1 cellular context compared by ENCODE assay signal in the genomic region with DNA sequence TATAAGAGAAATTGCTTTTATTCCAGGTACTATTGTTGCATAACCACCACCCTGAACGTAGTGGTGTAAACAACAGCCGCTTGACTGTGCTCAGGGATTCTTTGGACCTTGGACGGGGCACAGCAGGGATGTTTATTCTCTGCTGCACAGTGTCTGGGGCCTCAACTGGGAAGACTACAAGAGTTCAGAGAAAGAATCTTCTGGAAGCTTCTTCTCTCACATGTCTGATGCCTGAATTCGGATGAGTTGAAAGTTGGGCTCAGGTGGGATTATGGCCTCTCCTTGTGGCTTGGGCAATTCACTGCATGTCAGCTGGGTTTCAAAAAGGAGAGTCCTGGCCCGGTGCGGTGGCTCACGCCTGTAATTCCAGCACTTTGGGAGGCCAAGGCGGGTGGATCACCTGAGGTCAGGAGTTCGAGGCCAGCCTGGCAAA.
TF ChIP-seq lines count a peak whose summit lies in the region.

No MANE protein-coding gene starts in this region.

TF ChIP-seq in HepG2, 621 proteins besides CTCF, POLR2A, EP300 and RAD21 (continued from another document and continues in another):
- TF ChIP-seq GATAD1 (CRISPR knock-in tag; IDR thresholded peaks at IDR 0.05) (0 out of 2 replicates have a peak, but pooled peaks have one; percentile 26), ZNF788 (CRISPR knock-in tag; IDR thresholded peaks at IDR 0.05; ENCODE audit: borderline replicate concordance) (no peak), HNRNPL (IDR thresholded peaks at IDR 0.05; ENCODE audit: low read depth, low read length) (no peak), SIX1 (CRISPR knock-in tag; IDR thresholded peaks at IDR 0.05; ENCODE audit: borderline replicate concordance) (no peak), ZSCAN31 (CRISPR knock-in tag; IDR thresholded peaks at IDR 0.05; ENCODE audit: low read depth) (no peak), FOXA1 (IDR thresholded peaks at IDR 0.05) (no peak), FOXA1 (CRISPR knock-in tag; IDR thresholded peaks at IDR 0.05) (peak; percentile 67; the same call in 1 of the 2 replicates), ZNF564 (CRISPR knock-in tag; IDR thresholded peaks at IDR 0.05) (no peak), NFKB2 (CRISPR knock-in tag; IDR thresholded peaks at IDR 0.05; ENCODE audit: borderline replicate concordance) (no peak), ADNP (CRISPR knock-in tag; IDR thresholded peaks at IDR 0.05) (no peak), STAG1 (CRISPR knock-in tag; IDR thresholded peaks at IDR 0.05) (peak; percentile 26; the same call in 1 of the 2 replicates), ZNF382 (CRISPR knock-in tag; IDR thresholded peaks at IDR 0.05; ENCODE audit: borderline replicate concordance) (no peak), RNF2 (conservative IDR thresholded peaks at IDR 0.05; ENCODE audit: low read depth) (no peak), ZNF878 (CRISPR knock-in tag; IDR thresholded peaks at IDR 0.05) (peak; percentile 65; the same call in 1 of the 2 replicates), GATAD2A (CRISPR knock-in tag; IDR thresholded peaks at IDR 0.05) (peak; percentile 67; the same call in 1 of the 2 replicates), ISL2 (CRISPR knock-in tag; IDR thresholded peaks at IDR 0.05) (0 out of 2 replicates have a peak, but pooled peaks have one; percentile 22), SRY (CRISPR knock-in tag; IDR thresholded peaks at IDR 0.05) (no peak), NPAS2 (CRISPR knock-in tag; IDR thresholded peaks at IDR 0.05; ENCODE audit: borderline replicate concordance) (no peak), FOXM1 (CRISPR knock-in tag; IDR thresholded peaks at IDR 0.05) (no peak), POLR2AphosphoS5 (IDR thresholded peaks at IDR 0.05; ENCODE audit: low read depth, low read length) (no peak), HDAC6 (IDR thresholded peaks at IDR 0.05; ENCODE audit: low read depth, low read length) (no peak), DMAP1 (CRISPR knock-in tag; IDR thresholded peaks at IDR 0.05) (0 out of 2 replicates have a peak, but pooled peaks have one; percentile 31), ZFP82 (CRISPR knock-in tag; IDR thresholded peaks at IDR 0.05; ENCODE audit: borderline replicate concordance) (no peak)
- TF ChIP-seq, protein P1, sequence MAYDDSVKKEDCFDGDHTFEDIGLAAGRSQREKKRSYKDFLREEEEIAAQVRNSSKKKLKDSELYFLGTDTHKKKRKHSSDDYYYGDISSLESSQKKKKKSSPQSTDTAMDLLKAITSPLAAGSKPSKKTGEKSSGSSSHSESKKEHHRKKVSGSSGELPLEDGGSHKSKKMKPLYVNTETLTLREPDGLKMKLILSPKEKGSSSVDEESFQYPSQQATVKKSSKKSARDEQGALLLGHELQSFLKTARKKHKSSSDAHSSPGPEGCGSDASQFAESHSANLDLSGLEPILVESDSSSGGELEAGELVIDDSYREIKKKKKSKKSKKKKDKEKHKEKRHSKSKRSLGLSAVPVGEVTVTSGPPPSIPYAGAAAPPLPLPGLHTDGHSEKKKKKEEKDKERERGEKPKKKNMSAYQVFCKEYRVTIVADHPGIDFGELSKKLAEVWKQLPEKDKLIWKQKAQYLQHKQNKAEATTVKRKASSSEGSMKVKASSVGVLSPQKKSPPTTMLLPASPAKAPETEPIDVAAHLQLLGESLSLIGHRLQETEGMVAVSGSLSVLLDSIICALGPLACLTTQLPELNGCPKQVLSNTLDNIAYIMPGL (CRISPR knock-in tag; IDR thresholded peaks at IDR 0.05; ENCODE audit: borderline replicate concordance in 1 of 2, low read depth in 1 of 2) = no peak
- TF ChIP-seq, protein P2, sequence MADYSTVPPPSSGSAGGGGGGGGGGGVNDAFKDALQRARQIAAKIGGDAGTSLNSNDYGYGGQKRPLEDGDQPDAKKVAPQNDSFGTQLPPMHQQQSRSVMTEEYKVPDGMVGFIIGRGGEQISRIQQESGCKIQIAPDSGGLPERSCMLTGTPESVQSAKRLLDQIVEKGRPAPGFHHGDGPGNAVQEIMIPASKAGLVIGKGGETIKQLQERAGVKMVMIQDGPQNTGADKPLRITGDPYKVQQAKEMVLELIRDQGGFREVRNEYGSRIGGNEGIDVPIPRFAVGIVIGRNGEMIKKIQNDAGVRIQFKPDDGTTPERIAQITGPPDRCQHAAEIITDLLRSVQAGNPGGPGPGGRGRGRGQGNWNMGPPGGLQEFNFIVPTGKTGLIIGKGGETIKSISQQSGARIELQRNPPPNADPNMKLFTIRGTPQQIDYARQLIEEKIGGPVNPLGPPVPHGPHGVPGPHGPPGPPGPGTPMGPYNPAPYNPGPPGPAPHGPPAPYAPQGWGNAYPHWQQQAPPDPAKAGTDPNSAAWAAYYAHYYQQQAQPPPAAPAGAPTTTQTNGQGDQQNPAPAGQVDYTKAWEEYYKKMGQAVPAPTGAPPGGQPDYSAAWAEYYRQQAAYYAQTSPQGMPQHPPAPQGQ (CRISPR knock-in tag; IDR thresholded peaks at IDR 0.05; ENCODE audit: borderline replicate concordance) = no peak
- TF ChIP-seq, protein P3, sequence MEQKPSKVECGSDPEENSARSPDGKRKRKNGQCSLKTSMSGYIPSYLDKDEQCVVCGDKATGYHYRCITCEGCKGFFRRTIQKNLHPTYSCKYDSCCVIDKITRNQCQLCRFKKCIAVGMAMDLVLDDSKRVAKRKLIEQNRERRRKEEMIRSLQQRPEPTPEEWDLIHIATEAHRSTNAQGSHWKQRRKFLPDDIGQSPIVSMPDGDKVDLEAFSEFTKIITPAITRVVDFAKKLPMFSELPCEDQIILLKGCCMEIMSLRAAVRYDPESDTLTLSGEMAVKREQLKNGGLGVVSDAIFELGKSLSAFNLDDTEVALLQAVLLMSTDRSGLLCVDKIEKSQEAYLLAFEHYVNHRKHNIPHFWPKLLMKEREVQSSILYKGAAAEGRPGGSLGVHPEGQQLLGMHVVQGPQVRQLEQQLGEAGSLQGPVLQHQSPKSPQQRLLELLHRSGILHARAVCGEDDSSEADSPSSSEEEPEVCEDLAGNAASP (CRISPR knock-in tag; IDR thresholded peaks at IDR 0.05; ENCODE audit: borderline replicate concordance) = 0 out of 2 replicates have a peak, but pooled peaks have one; percentile 37
- TF ChIP-seq, protein P4, sequence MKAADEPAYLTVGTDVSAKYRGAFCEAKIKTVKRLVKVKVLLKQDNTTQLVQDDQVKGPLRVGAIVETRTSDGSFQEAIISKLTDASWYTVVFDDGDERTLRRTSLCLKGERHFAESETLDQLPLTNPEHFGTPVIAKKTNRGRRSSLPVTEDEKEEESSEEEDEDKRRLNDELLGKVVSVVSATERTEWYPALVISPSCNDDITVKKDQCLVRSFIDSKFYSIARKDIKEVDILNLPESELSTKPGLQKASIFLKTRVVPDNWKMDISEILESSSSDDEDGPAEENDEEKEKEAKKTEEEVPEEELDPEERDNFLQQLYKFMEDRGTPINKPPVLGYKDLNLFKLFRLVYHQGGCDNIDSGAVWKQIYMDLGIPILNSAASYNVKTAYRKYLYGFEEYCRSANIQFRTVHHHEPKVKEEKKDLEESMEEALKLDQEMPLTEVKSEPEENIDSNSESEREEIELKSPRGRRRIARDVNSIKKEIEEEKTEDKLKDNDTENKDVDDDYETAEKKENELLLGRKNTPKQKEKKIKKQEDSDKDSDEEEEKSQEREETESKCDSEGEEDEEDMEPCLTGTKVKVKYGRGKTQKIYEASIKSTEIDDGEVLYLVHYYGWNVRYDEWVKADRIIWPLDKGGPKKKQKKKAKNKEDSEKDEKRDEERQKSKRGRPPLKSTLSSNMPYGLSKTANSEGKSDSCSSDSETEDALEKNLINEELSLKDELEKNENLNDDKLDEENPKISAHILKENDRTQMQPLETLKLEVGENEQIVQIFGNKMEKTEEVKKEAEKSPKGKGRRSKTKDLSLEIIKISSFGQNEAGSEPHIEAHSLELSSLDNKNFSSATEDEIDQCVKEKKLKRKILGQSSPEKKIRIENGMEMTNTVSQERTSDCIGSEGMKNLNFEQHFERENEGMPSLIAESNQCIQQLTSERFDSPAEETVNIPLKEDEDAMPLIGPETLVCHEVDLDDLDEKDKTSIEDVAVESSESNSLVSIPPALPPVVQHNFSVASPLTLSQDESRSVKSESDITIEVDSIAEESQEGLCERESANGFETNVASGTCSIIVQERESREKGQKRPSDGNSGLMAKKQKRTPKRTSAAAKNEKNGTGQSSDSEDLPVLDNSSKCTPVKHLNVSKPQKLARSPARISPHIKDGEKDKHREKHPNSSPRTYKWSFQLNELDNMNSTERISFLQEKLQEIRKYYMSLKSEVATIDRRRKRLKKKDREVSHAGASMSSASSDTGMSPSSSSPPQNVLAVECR (CRISPR knock-in tag; IDR thresholded peaks at IDR 0.05; ENCODE audit: borderline replicate concordance) = peak; percentile 26; the same call in 1 of the 2 replicates
- TF ChIP-seq, protein P5, sequence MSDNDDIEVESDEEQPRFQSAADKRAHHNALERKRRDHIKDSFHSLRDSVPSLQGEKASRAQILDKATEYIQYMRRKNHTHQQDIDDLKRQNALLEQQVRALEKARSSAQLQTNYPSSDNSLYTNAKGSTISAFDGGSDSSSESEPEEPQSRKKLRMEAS (IDR thresholded peaks at IDR 0.05) = peak; percentile 42; the same call in 1 of the 2 replicates
- TF ChIP-seq, protein P6, sequence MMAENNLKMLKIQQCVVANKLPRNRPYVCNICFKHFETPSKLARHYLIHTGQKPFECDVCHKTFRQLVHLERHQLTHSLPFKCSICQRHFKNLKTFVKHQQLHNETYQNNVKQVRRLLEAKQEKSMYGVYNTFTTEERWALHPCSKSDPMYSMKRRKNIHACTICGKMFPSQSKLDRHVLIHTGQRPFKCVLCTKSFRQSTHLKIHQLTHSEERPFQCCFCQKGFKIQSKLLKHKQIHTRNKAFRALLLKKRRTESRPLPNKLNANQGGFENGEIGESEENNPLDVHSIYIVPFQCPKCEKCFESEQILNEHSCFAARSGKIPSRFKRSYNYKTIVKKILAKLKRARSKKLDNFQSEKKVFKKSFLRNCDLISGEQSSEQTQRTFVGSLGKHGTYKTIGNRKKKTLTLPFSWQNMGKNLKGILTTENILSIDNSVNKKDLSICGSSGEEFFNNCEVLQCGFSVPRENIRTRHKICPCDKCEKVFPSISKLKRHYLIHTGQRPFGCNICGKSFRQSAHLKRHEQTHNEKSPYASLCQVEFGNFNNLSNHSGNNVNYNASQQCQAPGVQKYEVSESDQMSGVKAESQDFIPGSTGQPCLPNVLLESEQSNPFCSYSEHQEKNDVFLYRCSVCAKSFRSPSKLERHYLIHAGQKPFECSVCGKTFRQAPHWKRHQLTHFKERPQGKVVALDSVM (CRISPR knock-in tag; IDR thresholded peaks at IDR 0.05) = 0 out of 2 replicates have a peak, but pooled peaks have one; percentile 44
- TF ChIP-seq, protein P7, sequence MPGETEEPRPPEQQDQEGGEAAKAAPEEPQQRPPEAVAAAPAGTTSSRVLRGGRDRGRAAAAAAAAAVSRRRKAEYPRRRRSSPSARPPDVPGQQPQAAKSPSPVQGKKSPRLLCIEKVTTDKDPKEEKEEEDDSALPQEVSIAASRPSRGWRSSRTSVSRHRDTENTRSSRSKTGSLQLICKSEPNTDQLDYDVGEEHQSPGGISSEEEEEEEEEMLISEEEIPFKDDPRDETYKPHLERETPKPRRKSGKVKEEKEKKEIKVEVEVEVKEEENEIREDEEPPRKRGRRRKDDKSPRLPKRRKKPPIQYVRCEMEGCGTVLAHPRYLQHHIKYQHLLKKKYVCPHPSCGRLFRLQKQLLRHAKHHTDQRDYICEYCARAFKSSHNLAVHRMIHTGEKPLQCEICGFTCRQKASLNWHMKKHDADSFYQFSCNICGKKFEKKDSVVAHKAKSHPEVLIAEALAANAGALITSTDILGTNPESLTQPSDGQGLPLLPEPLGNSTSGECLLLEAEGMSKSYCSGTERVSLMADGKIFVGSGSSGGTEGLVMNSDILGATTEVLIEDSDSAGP (CRISPR knock-in tag; IDR thresholded peaks at IDR 0.05; ENCODE audit: borderline replicate concordance) = no peak
- TF ChIP-seq, protein P8, sequence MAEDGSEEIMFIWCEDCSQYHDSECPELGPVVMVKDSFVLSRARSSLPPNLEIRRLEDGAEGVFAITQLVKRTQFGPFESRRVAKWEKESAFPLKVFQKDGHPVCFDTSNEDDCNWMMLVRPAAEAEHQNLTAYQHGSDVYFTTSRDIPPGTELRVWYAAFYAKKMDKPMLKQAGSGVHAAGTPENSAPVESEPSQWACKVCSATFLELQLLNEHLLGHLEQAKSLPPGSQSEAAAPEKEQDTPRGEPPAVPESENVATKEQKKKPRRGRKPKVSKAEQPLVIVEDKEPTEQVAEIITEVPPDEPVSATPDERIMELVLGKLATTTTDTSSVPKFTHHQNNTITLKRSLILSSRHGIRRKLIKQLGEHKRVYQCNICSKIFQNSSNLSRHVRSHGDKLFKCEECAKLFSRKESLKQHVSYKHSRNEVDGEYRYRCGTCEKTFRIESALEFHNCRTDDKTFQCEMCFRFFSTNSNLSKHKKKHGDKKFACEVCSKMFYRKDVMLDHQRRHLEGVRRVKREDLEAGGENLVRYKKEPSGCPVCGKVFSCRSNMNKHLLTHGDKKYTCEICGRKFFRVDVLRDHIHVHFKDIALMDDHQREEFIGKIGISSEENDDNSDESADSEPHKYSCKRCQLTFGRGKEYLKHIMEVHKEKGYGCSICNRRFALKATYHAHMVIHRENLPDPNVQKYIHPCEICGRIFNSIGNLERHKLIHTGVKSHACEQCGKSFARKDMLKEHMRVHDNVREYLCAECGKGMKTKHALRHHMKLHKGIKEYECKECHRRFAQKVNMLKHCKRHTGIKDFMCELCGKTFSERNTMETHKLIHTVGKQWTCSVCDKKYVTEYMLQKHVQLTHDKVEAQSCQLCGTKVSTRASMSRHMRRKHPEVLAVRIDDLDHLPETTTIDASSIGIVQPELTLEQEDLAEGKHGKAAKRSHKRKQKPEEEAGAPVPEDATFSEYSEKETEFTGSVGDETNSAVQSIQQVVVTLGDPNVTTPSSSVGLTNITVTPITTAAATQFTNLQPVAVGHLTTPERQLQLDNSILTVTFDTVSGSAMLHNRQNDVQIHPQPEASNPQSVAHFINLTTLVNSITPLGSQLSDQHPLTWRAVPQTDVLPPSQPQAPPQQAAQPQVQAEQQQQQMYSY (CRISPR knock-in tag; IDR thresholded peaks at IDR 0.05) = no peak
- TF ChIP-seq, protein P9, sequence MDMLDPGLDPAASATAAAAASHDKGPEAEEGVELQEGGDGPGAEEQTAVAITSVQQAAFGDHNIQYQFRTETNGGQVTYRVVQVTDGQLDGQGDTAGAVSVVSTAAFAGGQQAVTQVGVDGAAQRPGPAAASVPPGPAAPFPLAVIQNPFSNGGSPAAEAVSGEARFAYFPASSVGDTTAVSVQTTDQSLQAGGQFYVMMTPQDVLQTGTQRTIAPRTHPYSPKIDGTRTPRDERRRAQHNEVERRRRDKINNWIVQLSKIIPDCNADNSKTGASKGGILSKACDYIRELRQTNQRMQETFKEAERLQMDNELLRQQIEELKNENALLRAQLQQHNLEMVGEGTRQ (IDR thresholded peaks at IDR 0.05; ENCODE audit: low read depth, low read length) = no peak
- TF ChIP-seq, protein P9 (CRISPR knock-in tag; IDR thresholded peaks at IDR 0.05; ENCODE audit: borderline replicate concordance) = no peak
- TF ChIP-seq, protein P10, sequence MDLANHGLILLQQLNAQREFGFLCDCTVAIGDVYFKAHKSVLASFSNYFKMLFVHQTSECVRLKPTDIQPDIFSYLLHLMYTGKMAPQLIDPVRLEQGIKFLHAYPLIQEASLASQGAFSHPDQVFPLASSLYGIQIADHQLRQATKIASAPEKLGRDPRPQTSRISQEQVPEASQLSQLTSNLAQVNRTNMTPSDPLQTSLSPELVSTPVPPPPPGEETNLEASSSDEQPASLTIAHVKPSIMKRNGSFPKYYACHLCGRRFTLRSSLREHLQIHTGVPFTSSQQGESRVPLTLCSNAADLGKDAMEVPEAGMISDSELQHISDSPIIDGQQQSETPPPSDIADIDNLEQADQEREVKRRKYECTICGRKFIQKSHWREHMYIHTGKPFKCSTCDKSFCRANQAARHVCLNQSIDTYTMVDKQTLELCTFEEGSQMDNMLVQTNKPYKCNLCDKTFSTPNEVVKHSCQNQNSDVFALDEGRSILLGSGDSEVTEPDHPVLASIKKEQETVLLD (CRISPR knock-in tag; IDR thresholded peaks at IDR 0.05; ENCODE audit: low read depth) = no peak
